Comparison of ENCODE assay signal across 26 cellular contexts in genomic region chr2:161344737-161345136, GRCh38.
"Had no signal": no experiment of that assay in that cellular context is flagged by ENCODE, and none has a peak within 500 bp of the region (broad histone marks: within the 10 kb centered on the region; RNA-seq: fewer than 3 reads in every experiment).

No MANE protein-coding gene starts in this region.

- ATAC-seq: activated T-helper 17 cell treated with anti-CD3 and anti-CD28 coated beads, Interleukin-2, amount 50 U/mL, for 72 hours; PC-3; SK-N-SH treated with all-trans-retinoic acid at 6 μM for 48 hours had no signal

- H3K27ac Mint-ChIP-seq: activated CD4-positive, alpha-beta memory T cell treated with anti-CD3 and anti-CD28 coated beads, Interleukin-2, amount 10 ng/mL, durations not matched to agents 7 days and 5 days; activated CD4-positive, alpha-beta T cell treated with anti-CD3 and anti-CD28 coated beads, Interleukin-2, amount 10 ng/mL, durations not matched to agents 7 days and 5 days; activated naive CD4-positive, alpha-beta T cell treated with anti-CD3 and anti-CD28 coated beads for 36 hours; activated naive CD8-positive, alpha-beta T cell treated with anti-CD3 and anti-CD28 coated beads, Interleukin-2, amount 10 ng/mL, durations not matched to agents 7 days and 5 days; activated T-helper 17 cell treated with anti-CD3 and anti-CD28 coated beads, Interleukin-2, amount 50 U/mL, for 72 hours; T-helper 1 cell treated with Interleukin-12 subunit alpha and Interleukin-12 subunit beta and Interleukin-4 antibody, amounts not matched to agents 30 μg/mL and 1 μg/mL, for 36 hours had no signal

- DNase-seq: activated CD4-positive, alpha-beta memory T cell treated with anti-CD3 and anti-CD28 coated beads, Interleukin-2, amount 10 ng/mL, durations not matched to agents 7 days and 5 days; activated CD4-positive, alpha-beta T cell treated with anti-CD3 and anti-CD28 coated beads, Interleukin-2, amount 10 ng/mL, durations not matched to agents 7 days and 5 days; activated CD4-positive, CD25-positive, alpha-beta regulatory T cell; activated gamma-delta T cell; activated naive CD4-positive, alpha-beta T cell treated with anti-CD3 and anti-CD28 coated beads for 36 hours; activated naive CD8-positive, alpha-beta T cell treated with anti-CD3 and anti-CD28 coated beads, Interleukin-2, amount 10 ng/mL, durations not matched to agents 7 days and 5 days; activated T-cell treated with anti-CD3 and anti-CD28 coated beads for 4 hours; activated T-cell treated with anti-CD3 and anti-CD28 coated beads, Interleukin-2, amount 50 U/mL, for 48 hours; adrenal gland; anterior cingulate cortex; central memory CD4-positive, alpha-beta T cell; KG1; NCI-H1048; NCI-H146; NCI-H2029; NCI-H2107; NCI-H2171 treated with DMSO at 0.1 percent for 48 hours; NCI-H226; NCI-H526; NCI-H82; PC-3; SHP77 had no signal

- H3K9me3 Mint-ChIP-seq: activated T-helper 17 cell treated with anti-CD3 and anti-CD28 coated beads, Interleukin-2, amount 50 U/mL, for 72 hours had no signal

- H3K4me3 Mint-ChIP-seq: activated CD4-positive, alpha-beta memory T cell treated with anti-CD3 and anti-CD28 coated beads, Interleukin-2, amount 10 ng/mL, durations not matched to agents 7 days and 5 days; activated CD4-positive, alpha-beta T cell treated with anti-CD3 and anti-CD28 coated beads, Interleukin-2, amount 10 ng/mL, durations not matched to agents 7 days and 5 days; activated naive CD4-positive, alpha-beta T cell treated with anti-CD3 and anti-CD28 coated beads for 36 hours; activated naive CD8-positive, alpha-beta T cell treated with anti-CD3 and anti-CD28 coated beads, Interleukin-2, amount 10 ng/mL, durations not matched to agents 7 days and 5 days; activated T-helper 17 cell treated with anti-CD3 and anti-CD28 coated beads, Interleukin-2, amount 50 U/mL, for 72 hours; T-helper 1 cell treated with Interleukin-12 subunit alpha and Interleukin-12 subunit beta and Interleukin-4 antibody, amounts not matched to agents 30 μg/mL and 1 μg/mL, for 36 hours had no signal

- H3K27me3 Mint-ChIP-seq: activated CD4-positive, alpha-beta memory T cell treated with anti-CD3 and anti-CD28 coated beads, Interleukin-2, amount 10 ng/mL, durations not matched to agents 7 days and 5 days; activated CD4-positive, alpha-beta T cell treated with anti-CD3 and anti-CD28 coated beads, Interleukin-2, amount 10 ng/mL, durations not matched to agents 7 days and 5 days; activated naive CD8-positive, alpha-beta T cell treated with anti-CD3 and anti-CD28 coated beads, Interleukin-2, amount 10 ng/mL, durations not matched to agents 7 days and 5 days; activated T-helper 17 cell treated with anti-CD3 and anti-CD28 coated beads, Interleukin-2, amount 50 U/mL, for 72 hours had no signal

- H3K4me3 ChIP-seq: adrenal gland, SJSA1 had no signal

- H3K4me1 Mint-ChIP-seq: activated naive CD8-positive, alpha-beta T cell treated with anti-CD3 and anti-CD28 coated beads, Interleukin-2, amount 10 ng/mL, durations not matched to agents 7 days and 5 days had no signal
